ENCODE assay signal across 2 cellular contexts in genomic region chr20:44603327-44603726, GRCh38.
TF ChIP-seq lines count a peak whose summit lies in the region.

No MANE protein-coding gene starts in this region.

TF ChIP-seq in GM23338, 12 proteins besides CTCF, POLR2A, EP300 and RAD21 (continued from another document):
- TF ChIP-seq ZNF462 (CRISPR knock-in tag; IDR thresholded peaks at IDR 0.05) (no peak), POLR2AphosphoS5 (IDR thresholded peaks at IDR 0.05; ENCODE audit: low read depth) (no peak), EZH2 (IDR thresholded peaks at IDR 0.05; ENCODE audit: low read depth, unreplicated experiment) (no peak), JUNB (IDR thresholded peaks at IDR 0.05; ENCODE audit: unreplicated experiment) (no peak), NANOG (IDR thresholded peaks at IDR 0.05; ENCODE audit: borderline replicate concordance) (no peak), ZNF331 (CRISPR knock-in tag; IDR thresholded peaks at IDR 0.05; ENCODE audit: low read depth) (no peak), EZH2phosphoT487 (IDR thresholded peaks at IDR 0.05; ENCODE audit: unreplicated experiment) (no peak), ETS1 (IDR thresholded peaks at IDR 0.05) (no peak), CREB1 (CRISPR knock-in tag; IDR thresholded peaks at IDR 0.05; ENCODE audit: low read depth) (no peak)
- TF ChIP-seq, protein P1, sequence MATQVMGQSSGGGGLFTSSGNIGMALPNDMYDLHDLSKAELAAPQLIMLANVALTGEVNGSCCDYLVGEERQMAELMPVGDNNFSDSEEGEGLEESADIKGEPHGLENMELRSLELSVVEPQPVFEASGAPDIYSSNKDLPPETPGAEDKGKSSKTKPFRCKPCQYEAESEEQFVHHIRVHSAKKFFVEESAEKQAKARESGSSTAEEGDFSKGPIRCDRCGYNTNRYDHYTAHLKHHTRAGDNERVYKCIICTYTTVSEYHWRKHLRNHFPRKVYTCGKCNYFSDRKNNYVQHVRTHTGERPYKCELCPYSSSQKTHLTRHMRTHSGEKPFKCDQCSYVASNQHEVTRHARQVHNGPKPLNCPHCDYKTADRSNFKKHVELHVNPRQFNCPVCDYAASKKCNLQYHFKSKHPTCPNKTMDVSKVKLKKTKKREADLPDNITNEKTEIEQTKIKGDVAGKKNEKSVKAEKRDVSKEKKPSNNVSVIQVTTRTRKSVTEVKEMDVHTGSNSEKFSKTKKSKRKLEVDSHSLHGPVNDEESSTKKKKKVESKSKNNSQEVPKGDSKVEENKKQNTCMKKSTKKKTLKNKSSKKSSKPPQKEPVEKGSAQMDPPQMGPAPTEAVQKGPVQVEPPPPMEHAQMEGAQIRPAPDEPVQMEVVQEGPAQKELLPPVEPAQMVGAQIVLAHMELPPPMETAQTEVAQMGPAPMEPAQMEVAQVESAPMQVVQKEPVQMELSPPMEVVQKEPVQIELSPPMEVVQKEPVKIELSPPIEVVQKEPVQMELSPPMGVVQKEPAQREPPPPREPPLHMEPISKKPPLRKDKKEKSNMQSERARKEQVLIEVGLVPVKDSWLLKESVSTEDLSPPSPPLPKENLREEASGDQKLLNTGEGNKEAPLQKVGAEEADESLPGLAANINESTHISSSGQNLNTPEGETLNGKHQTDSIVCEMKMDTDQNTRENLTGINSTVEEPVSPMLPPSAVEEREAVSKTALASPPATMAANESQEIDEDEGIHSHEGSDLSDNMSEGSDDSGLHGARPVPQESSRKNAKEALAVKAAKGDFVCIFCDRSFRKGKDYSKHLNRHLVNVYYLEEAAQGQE (IDR thresholded peaks at IDR 0.05; ENCODE audit: unreplicated experiment) = no peak

TF ChIP-seq in WTC11, 78 proteins besides CTCF, POLR2A, EP300 and RAD21 (continued from another document):
- TF ChIP-seq, protein P2, sequence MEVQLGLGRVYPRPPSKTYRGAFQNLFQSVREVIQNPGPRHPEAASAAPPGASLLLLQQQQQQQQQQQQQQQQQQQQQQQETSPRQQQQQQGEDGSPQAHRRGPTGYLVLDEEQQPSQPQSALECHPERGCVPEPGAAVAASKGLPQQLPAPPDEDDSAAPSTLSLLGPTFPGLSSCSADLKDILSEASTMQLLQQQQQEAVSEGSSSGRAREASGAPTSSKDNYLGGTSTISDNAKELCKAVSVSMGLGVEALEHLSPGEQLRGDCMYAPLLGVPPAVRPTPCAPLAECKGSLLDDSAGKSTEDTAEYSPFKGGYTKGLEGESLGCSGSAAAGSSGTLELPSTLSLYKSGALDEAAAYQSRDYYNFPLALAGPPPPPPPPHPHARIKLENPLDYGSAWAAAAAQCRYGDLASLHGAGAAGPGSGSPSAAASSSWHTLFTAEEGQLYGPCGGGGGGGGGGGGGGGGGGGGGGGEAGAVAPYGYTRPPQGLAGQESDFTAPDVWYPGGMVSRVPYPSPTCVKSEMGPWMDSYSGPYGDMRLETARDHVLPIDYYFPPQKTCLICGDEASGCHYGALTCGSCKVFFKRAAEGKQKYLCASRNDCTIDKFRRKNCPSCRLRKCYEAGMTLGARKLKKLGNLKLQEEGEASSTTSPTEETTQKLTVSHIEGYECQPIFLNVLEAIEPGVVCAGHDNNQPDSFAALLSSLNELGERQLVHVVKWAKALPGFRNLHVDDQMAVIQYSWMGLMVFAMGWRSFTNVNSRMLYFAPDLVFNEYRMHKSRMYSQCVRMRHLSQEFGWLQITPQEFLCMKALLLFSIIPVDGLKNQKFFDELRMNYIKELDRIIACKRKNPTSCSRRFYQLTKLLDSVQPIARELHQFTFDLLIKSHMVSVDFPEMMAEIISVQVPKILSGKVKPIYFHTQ (CRISPR knock-in tag; IDR thresholded peaks at IDR 0.05) = no peak
